21 cellular contexts compared by ENCODE assay signal in genomic region chr17:68325961-68326360, GRCh38. TPM values are rescaled to one million over a fixed set of nuclear protein-coding genes. Genes with fewer than 3 reads are reported as not detected.
DNase-seq lines count a peak whose midpoint lies in the region; ATAC-seq, FAIRE-seq and TF ChIP-seq lines count a peak whose summit lies in the region.
"Had no signal": no experiment of that assay in that cellular context is flagged by ENCODE, and none has a peak within 500 bp of the region (broad histone marks: within the 10 kb centered on the region; RNA-seq: fewer than 3 reads in every experiment).

No MANE protein-coding gene starts in this region.

- no peak overlapping the region for H3K4me2 ChIP-seq in trophoblast cell (ENCODE audit: low read length)

- peaks cover 27% of the 10 kb centered on the region for H3K4me1 Mint-ChIP-seq in central memory CD8-positive, alpha-beta T cell
- H3K4me1 Mint-ChIP-seq in activated CD4-positive, alpha-beta T cell treated with anti-CD3 and anti-CD28 coated beads, Interleukin-2, amount 10 ng/mL, durations not matched to agents 7 days and 5 days, result peaks cover 22% of the 10 kb centered on the region

- FAIRE-seq in HTR-8/SVneo (lab: Jason Lieb, UNC) (peak; percentile 55), urothelium cell line (lab: Jason Lieb, UNC) (peak; percentile 67)
- FAIRE-seq: A204.1, D721Med, GM12878, GM19239, H1, K562 had no signal

- peaks cover 25 to 43% of the 10 kb centered on the region in 2 experiments for H3K4me1 ChIP-seq in trophoblast cell (ENCODE audit: control insufficient read depth in 1 of 2, insufficient read depth in 2 of 2, low read length in 2 of 2)
- H3K4me1 ChIP-seq: BE2C had no signal

- no peak overlapping the region for H3K4me3 ChIP-seq in trophoblast cell (ENCODE audit: low read depth, low read length)
- H3K4me3 ChIP-seq: GM12878, K562 had no signal

- POLR2A ChIA-PET in activated CD4-positive, alpha-beta T cell treated with anti-CD3 and anti-CD28 coated beads, Interleukin-2, amount 10 ng/mL, durations not matched to agents 7 days and 5 days (lab: Charles Lee), result no interaction called here

- no peak overlapping the region for H3K9ac ChIP-seq in trophoblast cell (ENCODE audit: low read length)

- no peak overlapping the region for H4K12ac ChIP-seq in trophoblast cell (ENCODE audit: low read depth, low read length)

- H3K18ac ChIP-seq in trophoblast cell (ENCODE audit: low read length), result no peak overlapping the region

- no peaks in the 10 kb centered on the region for H3K36me3 Mint-ChIP-seq in central memory CD8-positive, alpha-beta T cell (ENCODE audit: insufficient read depth)
- H3K36me3 Mint-ChIP-seq in activated CD4-positive, alpha-beta T cell treated with anti-CD3 and anti-CD28 coated beads, Interleukin-2, amount 10 ng/mL, durations not matched to agents 7 days and 5 days (ENCODE audit: low read depth), result peaks cover 11% of the 10 kb centered on the region
- H3K36me3 Mint-ChIP-seq: CD4-positive, CD25-positive, alpha-beta regulatory T cell had no signal

- H2AFZ ChIP-seq in trophoblast cell (ENCODE audit: insufficient read depth, low read length, poor library complexity), result peak overlapping the region; percentile 17

- H3K79me1 ChIP-seq in trophoblast cell (ENCODE audit: low read length), result peaks cover 44% of the 10 kb centered on the region

- no peak for ATAC-seq in central memory CD8-positive, alpha-beta T cell (replicated peaks; ENCODE audit: extremely low read depth, poor library complexity, severe bottlenecking)
- no peak for ATAC-seq in SK-N-SH treated with all-trans-retinoic acid at 6 μM for 48 hours
- ATAC-seq: GM12878, K562 had no signal

- no peak for DNase-seq in HTR-8/SVneo (ENCODE audit: insufficient read length, low spot score)
- no peak for DNase-seq in central memory CD8-positive, alpha-beta T cell (ENCODE audit: low spot score in 2 of 2)
- DNase-seq in trophoblast cell, result peak; percentile 98 to 99
- no peak for DNase-seq in urothelium cell line (ENCODE audit: low spot score)
- no peak for DNase-seq in activated CD4-positive, alpha-beta T cell treated with anti-CD3 and anti-CD28 coated beads, Interleukin-2, amount 10 ng/mL, durations not matched to agents 7 days and 5 days
- DNase-seq in GDM1 (lab: John Stamatoyannopoulos, UW), result no peak
- DNase-seq: ACHN; BE2C; C1 segment of cervical spinal cord; CD4-positive, CD25-positive, alpha-beta regulatory T cell; CD8-positive, alpha-beta memory T cell; COR-L47; H9 had no signal

- peak overlapping the region; percentile 55 for H3K27ac Mint-ChIP-seq in central memory CD8-positive, alpha-beta T cell (ENCODE audit: low read depth)
- H3K27ac Mint-ChIP-seq in activated CD4-positive, alpha-beta T cell treated with anti-CD3 and anti-CD28 coated beads, Interleukin-2, amount 10 ng/mL, durations not matched to agents 7 days and 5 days, result no peak overlapping the region
- H3K27ac Mint-ChIP-seq: H9 had no signal

- CTCF ChIA-PET in activated CD4-positive, alpha-beta T cell treated with anti-CD3 and anti-CD28 coated beads, Interleukin-2, amount 10 ng/mL, durations not matched to agents 7 days and 5 days (lab: Charles Lee), result interaction anchor here (1.4 to 3.9 kb wide), 2 partner anchors 11 to 13 kb away, joined by 3 to 24 read pairs; no protein-coding TSS in a partner anchor

- no peak overlapping the region for H2BK120ac ChIP-seq in trophoblast cell (ENCODE audit: insufficient read depth, low read length, poor library complexity)

- no peak overlapping the region for H3K14ac ChIP-seq in trophoblast cell (ENCODE audit: low read length)

- H3K9me3 ChIP-seq in trophoblast cell (ENCODE audit: insufficient read depth, low read depth, low read length), result peaks cover 4% of the 10 kb centered on the region
- H3K9me3 ChIP-seq: BE2C had no signal

- H2BK5ac ChIP-seq in trophoblast cell (ENCODE audit: low read depth, low read length, poor library complexity), result peak overlapping the region; percentile 82

- no peaks in the 10 kb centered on the region for H3K27me3 ChIP-seq in trophoblast cell (ENCODE audit: insufficient read depth, low read length)
- H3K27me3 ChIP-seq: BE2C had no signal

- peak overlapping the region; percentile 70 for H2BK12ac ChIP-seq in trophoblast cell (ENCODE audit: low read length)

- no peak overlapping the region for H3K4me3 Mint-ChIP-seq in central memory CD8-positive, alpha-beta T cell
- H3K4me3 Mint-ChIP-seq in activated CD4-positive, alpha-beta T cell treated with anti-CD3 and anti-CD28 coated beads, Interleukin-2, amount 10 ng/mL, durations not matched to agents 7 days and 5 days, result no peak overlapping the region
- H3K4me3 Mint-ChIP-seq: CD4-positive, CD25-positive, alpha-beta regulatory T cell; CD8-positive, alpha-beta memory T cell had no signal

- peak overlapping the region; percentile 89 for H3K27ac ChIP-seq in trophoblast cell (ENCODE audit: low read depth, low read length)

- H4K8ac ChIP-seq in trophoblast cell (ENCODE audit: low read depth, low read length), result no peak overlapping the region

- peaks cover 8% of the 10 kb centered on the region for H3K79me2 ChIP-seq in trophoblast cell (ENCODE audit: control insufficient read depth, insufficient read depth, low read length, poor library complexity)

- H3K4ac ChIP-seq in trophoblast cell (ENCODE audit: low read depth, low read length), result no peak overlapping the region

- H2AK5ac ChIP-seq in trophoblast cell (ENCODE audit: low read length), result no peak overlapping the region

- peaks cover 0 to 2% of the 10 kb centered on the region in 2 experiments for H3K36me3 ChIP-seq in trophoblast cell (ENCODE audit: control insufficient read depth in 1 of 2, insufficient read depth in 2 of 2, low read length in 2 of 2)
- H3K36me3 ChIP-seq: BE2C had no signal

- peak overlapping the region; percentile 90 for H4K91ac ChIP-seq in trophoblast cell (ENCODE audit: low read depth, low read length)

- WGBS in trophoblast cell (ENCODE audit: extremely low coverage, insufficient coverage, insufficient read length), result no CpG with 5 or more reads among the region's 5 CpGs

- H3K27me3 Mint-ChIP-seq in central memory CD8-positive, alpha-beta T cell, result no peaks in the 10 kb centered on the region
- H3K27me3 Mint-ChIP-seq in activated CD4-positive, alpha-beta T cell treated with anti-CD3 and anti-CD28 coated beads, Interleukin-2, amount 10 ng/mL, durations not matched to agents 7 days and 5 days, result no peaks in the 10 kb centered on the region
- H3K27me3 Mint-ChIP-seq: CD4-positive, CD25-positive, alpha-beta regulatory T cell had no signal

- no peak overlapping the region for H3K23ac ChIP-seq in trophoblast cell (ENCODE audit: low read length)

- H3K9me3 Mint-ChIP-seq in central memory CD8-positive, alpha-beta T cell, result no peaks in the 10 kb centered on the region
- H3K9me3 Mint-ChIP-seq in activated CD4-positive, alpha-beta T cell treated with anti-CD3 and anti-CD28 coated beads, Interleukin-2, amount 10 ng/mL, durations not matched to agents 7 days and 5 days, result peaks cover 5% of the 10 kb centered on the region

TF ChIP-seq in SK-N-SH treated with all-trans-retinoic acid at 6 μM for 48 hours, 23 proteins besides CTCF, POLR2A, EP300 and RAD21:
- TF ChIP-seq PATZ1 (CRISPR knock-in tag; IDR thresholded peaks at IDR 0.05; ENCODE audit: borderline replicate concordance) (no peak), ZNF565 (CRISPR knock-in tag; conservative IDR thresholded peaks at IDR 0.05; ENCODE audit: low read depth) (no peak), ARNTL (CRISPR knock-in tag; IDR thresholded peaks at IDR 0.05; ENCODE audit: borderline replicate concordance, low read depth) (no peak), GLIS3 (CRISPR knock-in tag; IDR thresholded peaks at IDR 0.05) (no peak)

RNA-seq across cellular contexts. Expression of gene ARSG, which starts 34.7 kb away (rescaled TPM):
- 2.8 and 3.0 TPM in 2 replicates for polyA plus RNA-seq in trophoblast cell (2013)
- 10 to 100 TPM; 11.7 to 13.8 TPM for total RNA-seq in activated CD4-positive, alpha-beta T cell treated with anti-CD3 and anti-CD28 coated beads, Interleukin-2, amount 10 ng/mL, durations not matched to agents 7 days and 5 days

RNA-seq across cellular contexts. Expression of gene SLC16A6, which starts 35.0 kb away (rescaled TPM):
- 10.7 and 11.1 TPM in 2 replicates for polyA plus RNA-seq in trophoblast cell (2013)
- total RNA-seq in activated CD4-positive, alpha-beta T cell treated with anti-CD3 and anti-CD28 coated beads, Interleukin-2, amount 10 ng/mL, durations not matched to agents 7 days and 5 days, result 1 to 10 TPM; 5.6 to 6.8 TPM
- total RNA-seq: HT-29 had no signal

Comparison
In these comparisons a context has a peak if more than half of its experiments do, and no peak if none do; other contexts are left out.
1. DNase-seq: peak in trophoblast cell (2 of 2); none in HTR-8/SVneo (single experiment), central memory CD8-positive, alpha-beta T cell (0 of 2), urothelium cell line (single experiment), activated CD4-positive, alpha-beta T cell treated with anti-CD3 and anti-CD28 coated beads, Interleukin-2, amount 10 ng/mL, durations not matched to agents 7 days and 5 days (single experiment) and GDM1 (single experiment).